In the genomic region with DNA sequence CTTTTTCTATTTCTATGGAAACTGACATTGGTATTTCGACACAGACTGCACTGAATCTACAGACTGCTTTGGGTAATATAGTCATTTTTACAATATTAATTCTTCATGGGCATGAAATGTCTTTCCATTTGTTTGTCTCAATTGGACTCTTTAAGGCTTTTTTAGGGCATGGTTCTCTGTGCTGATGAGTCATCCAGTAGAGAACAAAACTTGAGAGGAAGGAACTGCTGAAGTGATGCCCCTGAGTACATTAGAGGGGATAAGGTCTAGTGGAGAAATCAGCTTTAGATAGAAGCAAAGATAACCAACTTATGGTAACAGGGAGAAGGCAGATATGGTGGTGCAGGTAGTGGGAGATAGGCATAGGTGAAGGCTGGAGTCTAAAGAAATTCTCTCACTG, we compare ENCODE assay signal across 29 cellular contexts.
"Had no signal": no experiment of that assay in that cellular context is flagged by ENCODE, and none has a peak within 500 bp of the region (broad histone marks: within the 10 kb centered on the region; RNA-seq: fewer than 3 reads in every experiment).

No MANE protein-coding gene starts in this region.

- H3K9me3 Mint-ChIP-seq: activated CD4-positive, alpha-beta memory T cell treated with anti-CD3 and anti-CD28 coated beads for 36 hours; activated CD4-positive, alpha-beta T cell treated with anti-CD3 and anti-CD28 coated beads, Interleukin-2, amount 10 ng/mL, durations not matched to agents 7 days and 5 days; activated naive CD4-positive, alpha-beta T cell treated with anti-CD3 and anti-CD28 coated beads, Interleukin-2, amount 10 ng/mL, durations not matched to agents 7 days and 5 days; activated T-helper 2 cell treated with anti-CD3 and anti-CD28 coated beads, Interferon-gamma antibody, Interleukin-2, Interleukin-4, amounts not matched to agents 10 μg/mL and 5 μg/mL and 100 μg/mL, durations not matched to agents 14 hours and 24 hours and 36 hours; brain; T-helper 1 cell treated with Interleukin-12 subunit alpha and Interleukin-12 subunit beta and Interleukin-4 antibody, amounts not matched to agents 30 μg/mL and 1 μg/mL, for 36 hours had no signal

- H3K4me1 ChIP-seq: SJSA1 had no signal

- H3K4me3 Mint-ChIP-seq: activated CD4-positive, alpha-beta memory T cell treated with anti-CD3 and anti-CD28 coated beads for 36 hours; activated CD4-positive, alpha-beta T cell treated with anti-CD3 and anti-CD28 coated beads, Interleukin-2, amount 10 ng/mL, durations not matched to agents 7 days and 5 days; activated naive CD4-positive, alpha-beta T cell treated with anti-CD3 and anti-CD28 coated beads, Interleukin-2, amount 10 ng/mL, durations not matched to agents 7 days and 5 days; brain; T-helper 1 cell treated with Interleukin-12 subunit alpha and Interleukin-12 subunit beta and Interleukin-4 antibody, amounts not matched to agents 30 μg/mL and 1 μg/mL, for 36 hours had no signal

- H3K27ac ChIP-seq: SJSA1, VCaP had no signal

- ATAC-seq: PC-3, SK-N-SH treated with all-trans-retinoic acid at 6 μM for 48 hours had no signal

- DNase-seq: activated CD4-positive, alpha-beta memory T cell treated with anti-CD3 and anti-CD28 coated beads for 36 hours; activated CD4-positive, alpha-beta T cell treated with anti-CD3 and anti-CD28 coated beads, Interleukin-2, amount 10 ng/mL, durations not matched to agents 7 days and 5 days; activated CD4-positive, CD25-positive, alpha-beta regulatory T cell; activated CD8-positive, alpha-beta memory T cell treated with anti-CD3 and anti-CD28 coated beads for 24 hours; activated gamma-delta T cell treated with Interleukin-2 at 50 U/mL for 16 hours; activated naive CD4-positive, alpha-beta T cell treated with anti-CD3 and anti-CD28 coated beads, Interleukin-2, amount 10 ng/mL, durations not matched to agents 7 days and 5 days; activated T-cell treated with anti-CD3 and anti-CD28 coated beads, Interleukin-2, amount 50 U/mL, for 48 hours; amygdala; KG1; NCI-H1105 treated with DMSO at 0.1 percent for 48 hours; NCI-H1436 treated with DMSO at 0.1 percent for 48 hours; NCI-H187; NCI-H2081; NCI-H510A treated with DMSO at 0.1 percent for 48 hours; NCI-H69; PC-3; SHP77; SW 1271; T-helper 9 cell had no signal

- FAIRE-seq: astrocyte, colon, RCC 7860, TTC549 had no signal

- H3K27me3 Mint-ChIP-seq: activated CD4-positive, alpha-beta memory T cell treated with anti-CD3 and anti-CD28 coated beads for 36 hours; activated CD4-positive, alpha-beta T cell treated with anti-CD3 and anti-CD28 coated beads, Interleukin-2, amount 10 ng/mL, durations not matched to agents 7 days and 5 days; activated naive CD4-positive, alpha-beta T cell treated with anti-CD3 and anti-CD28 coated beads, Interleukin-2, amount 10 ng/mL, durations not matched to agents 7 days and 5 days; brain had no signal

- H3K4me3 ChIP-seq: SJSA1 had no signal

- H3K27ac Mint-ChIP-seq: activated CD4-positive, alpha-beta memory T cell treated with anti-CD3 and anti-CD28 coated beads for 36 hours; activated CD4-positive, alpha-beta T cell treated with anti-CD3 and anti-CD28 coated beads, Interleukin-2, amount 10 ng/mL, durations not matched to agents 7 days and 5 days; activated naive CD4-positive, alpha-beta T cell treated with anti-CD3 and anti-CD28 coated beads, Interleukin-2, amount 10 ng/mL, durations not matched to agents 7 days and 5 days; activated T-helper 2 cell treated with anti-CD3 and anti-CD28 coated beads, Interferon-gamma antibody, Interleukin-2, Interleukin-4, amounts not matched to agents 10 μg/mL and 5 μg/mL and 100 μg/mL, durations not matched to agents 14 hours and 24 hours and 36 hours; brain; T-helper 1 cell treated with Interleukin-12 subunit alpha and Interleukin-12 subunit beta and Interleukin-4 antibody, amounts not matched to agents 30 μg/mL and 1 μg/mL, for 36 hours had no signal

- H3K9me3 ChIP-seq: SJSA1 had no signal

- H3K4me1 Mint-ChIP-seq: activated naive CD4-positive, alpha-beta T cell treated with anti-CD3 and anti-CD28 coated beads, Interleukin-2, amount 10 ng/mL, durations not matched to agents 7 days and 5 days; brain had no signal
